ENCODE assay signal across 1 cellular context in genomic region chr1:155139895-155140629, GRCh38.
TF ChIP-seq lines count a peak whose summit lies in the region.

DPM3 (minus strand) TSS chr1:155140531; CDS start chr1:155140240, 291 bp downstream.

TF ChIP-seq in K562, 482 proteins besides CTCF, POLR2A, EP300 and RAD21 (continued from another document and continues in another):
- 0 out of 4 replicates have a peak, but pooled peaks of 1 of the 2 experiments have one; percentile 27 for TF ChIP-seq ZNF318 (IDR thresholded peaks at IDR 0.05; ENCODE audit: borderline replicate concordance in 1 of 2, low read depth in 1 of 2)
- TF ChIP-seq CREB3 (tag; conservative IDR thresholded peaks at IDR 0.05; ENCODE audit: low read depth), result no peak
- no peak for TF ChIP-seq NCOA4 (IDR thresholded peaks at IDR 0.05; ENCODE audit: partially characterized antibody)
- TF ChIP-seq RBM15 (IDR thresholded peaks at IDR 0.05; ENCODE audit: insufficient read depth, low read length), result no peak
- TF ChIP-seq BACH1 (tag; IDR thresholded peaks at IDR 0.05), result no peak
- TF ChIP-seq PHF21A (IDR thresholded peaks at IDR 0.05; ENCODE audit: borderline replicate concordance, low read depth), result no peak
- TF ChIP-seq EZH2 (IDR thresholded peaks at IDR 0.05; ENCODE audit: borderline replicate concordance, low read depth, low read length), result no peak
- TF ChIP-seq ZBTB26 (CRISPR knock-in tag; IDR thresholded peaks at IDR 0.05), result no peak
- TF ChIP-seq RFX7 (CRISPR knock-in tag; IDR thresholded peaks at IDR 0.05), result no peak
- no peak for TF ChIP-seq MTA2 (IDR thresholded peaks at IDR 0.05; ENCODE audit: low read depth)
- no peak for TF ChIP-seq ZNF589 (CRISPR knock-in tag; IDR thresholded peaks at IDR 0.05; ENCODE audit: low read depth)
- no peak for TF ChIP-seq MBD1 (CRISPR knock-in tag; IDR thresholded peaks at IDR 0.05)
- TF ChIP-seq C11orf30 (IDR thresholded peaks at IDR 0.05; ENCODE audit: low read depth), result peak; percentile 80
- no peak for TF ChIP-seq PCBP1 (IDR thresholded peaks at IDR 0.05; ENCODE audit: low read depth, low read length, poor library complexity, severe bottlenecking)
- TF ChIP-seq SAP30 (IDR thresholded peaks at IDR 0.05; ENCODE audit: borderline replicate concordance, insufficient read depth, low read depth, low read length, poor library complexity, severe bottlenecking), result peak; percentile 37
- TF ChIP-seq HMGXB4 (CRISPR knock-in tag; IDR thresholded peaks at IDR 0.05), result no peak
- no peak for TF ChIP-seq SMARCC2 (IDR thresholded peaks at IDR 0.05; ENCODE audit: low read depth)
- no peak for TF ChIP-seq ELK3 (CRISPR knock-in tag; IDR thresholded peaks at IDR 0.05)
- peak; percentile 84 for TF ChIP-seq RBBP5 (IDR thresholded peaks at IDR 0.05; ENCODE audit: borderline replicate concordance, insufficient read depth, low read length, poor library complexity, severe bottlenecking)
- no peak for TF ChIP-seq XRCC4 (IDR thresholded peaks at IDR 0.05; ENCODE audit: extremely low read depth, insufficient read depth, insufficient read length)
- 0 out of 2 replicates have a peak, but pooled peaks have one; percentile 24 for TF ChIP-seq NBN (IDR thresholded peaks at IDR 0.05; ENCODE audit: low read depth)
- TF ChIP-seq CSDE1 (IDR thresholded peaks at IDR 0.05), result no peak
- TF ChIP-seq ZC3H11A (IDR thresholded peaks at IDR 0.05; ENCODE audit: low read depth, low read length), result no peak
- no peak for TF ChIP-seq EWSR1 (IDR thresholded peaks at IDR 0.05; ENCODE audit: borderline replicate concordance, low read depth, partially characterized antibody)
- TF ChIP-seq GTF2E2 (tag; IDR thresholded peaks at IDR 0.05), result peak; percentile 37; the same call in 1 of the 2 replicates
- TF ChIP-seq RBM17 (IDR thresholded peaks at IDR 0.05; ENCODE audit: borderline replicate concordance, low read depth, low read length), result no peak
- TF ChIP-seq ZBTB33 (CRISPR knock-in tag; IDR thresholded peaks at IDR 0.05), result no peak
- no peak for TF ChIP-seq ATF2 (CRISPR knock-in tag; IDR thresholded peaks at IDR 0.05)
- peak; percentile 43; the same call in 1 of the 2 replicates for TF ChIP-seq ARID1B (IDR thresholded peaks at IDR 0.05)
- peak; percentile 56; the same call in 1 of the 2 replicates for TF ChIP-seq ZNF76 (CRISPR knock-in tag; IDR thresholded peaks at IDR 0.05; ENCODE audit: borderline replicate concordance)
- no peak; the same call in 1 of the 2 replicates for TF ChIP-seq STAT5A (IDR thresholded peaks at IDR 0.05; ENCODE audit: borderline replicate concordance, low read length)
- TF ChIP-seq DLX4 (CRISPR knock-in tag; IDR thresholded peaks at IDR 0.05), result no peak
- TF ChIP-seq CEBPG (CRISPR knock-in tag; IDR thresholded peaks at IDR 0.05), result peak; percentile 22; the same call in 1 of the 2 replicates
- TF ChIP-seq CEBPG (tag; conservative IDR thresholded peaks at IDR 0.05 in 1 of 2, IDR thresholded peaks at IDR 0.05 in 1 of 2), result peak in 1 of 2 experiments; percentile 16; a peak in 1 of 4 replicates
- TF ChIP-seq NCOA2 (IDR thresholded peaks at IDR 0.05; ENCODE audit: partially characterized antibody in 2 of 2), result no peak
- TF ChIP-seq HBP1 (CRISPR knock-in tag; IDR thresholded peaks at IDR 0.05), result peak; percentile 24; the same call in 1 of the 2 replicates
- no peak for TF ChIP-seq ZNF121 (CRISPR knock-in tag; conservative IDR thresholded peaks at IDR 0.05)
